8 cellular contexts compared by ENCODE assay signal in the genomic region with DNA sequence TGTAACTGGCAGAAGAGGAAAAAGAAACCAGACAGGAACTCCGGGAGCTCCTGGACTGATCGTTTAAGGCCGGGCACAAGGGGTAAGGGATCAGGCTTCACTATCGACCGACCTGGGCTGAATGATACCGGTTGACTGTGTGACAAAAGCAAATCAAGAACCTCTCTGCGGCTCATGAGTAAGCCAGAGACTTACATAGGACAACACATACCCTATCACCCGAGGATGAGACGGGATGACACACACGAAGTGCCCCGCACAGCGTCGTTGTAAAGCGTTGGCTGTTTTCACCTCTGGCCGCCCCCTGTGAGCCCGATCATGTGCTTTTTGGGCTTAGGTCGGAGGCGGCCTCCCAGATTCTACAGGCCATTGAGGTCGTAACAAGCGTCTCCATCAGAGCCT. TPM values are rescaled to one million over a fixed set of nuclear protein-coding genes. Genes with fewer than 3 reads are reported as not detected.
DNase-seq lines count a peak whose midpoint lies in the region; ATAC-seq and TF ChIP-seq lines count a peak whose summit lies in the region.

No MANE protein-coding gene starts in this region.

- peak overlapping the region; percentile 99 for H3K9ac ChIP-seq in NT2/D1 (ENCODE audit: insufficient read length, low read depth)

- H3K4me1 ChIP-seq in NT2/D1 (ENCODE audit: insufficient read depth, insufficient read length) (peaks cover 13% of the 10 kb centered on the region), gastrocnemius medialis (peaks cover 7 to 18% of the 10 kb centered on the region in 2 donors)

- DNase-seq in AG04449 (ENCODE audit: low read depth, low spot score) (no peak), NT2/D1 (ENCODE audit: low read depth, low spot score) (no peak), germinal center (ENCODE audit: low spot score) (peak; percentile 49), gastrocnemius medialis (no peak), NOMO-1 treated with dmso at 0.1 percent for 144 hours (lab: John Stamatoyannopoulos, UW; ENCODE audit: unreplicated experiment) (no peak), midbrain (lab: John Stamatoyannopoulos, UW) (no peak)
- peak; percentile 45 for DNase-seq in activated effector memory CD4-positive, alpha-beta T cell treated with Interleukin-2 at 50 U/mL for 16 hours

- no peak for TF ChIP-seq POLR2A in gastrocnemius medialis (IDR thresholded peaks at IDR 0.05)

- peak; percentile 7 for ATAC-seq in GM21515 (IDR thresholded peaks at IDR 0.05; ENCODE audit: unreplicated experiment)
- ATAC-seq in gastrocnemius medialis, result no peak

- H3K9me3 ChIP-seq in NT2/D1 (ENCODE audit: insufficient read depth, low read length), result no peaks in the 10 kb centered on the region
- no peaks in the 10 kb centered on the region for H3K9me3 ChIP-seq in gastrocnemius medialis

- H3K27me3 ChIP-seq in NT2/D1 (ENCODE audit: insufficient read depth, insufficient read length) (no peaks in the 10 kb centered on the region), gastrocnemius medialis (peaks cover 10 to 19% (median 16%) of the 10 kb centered on the region in 3 donors)

- in situ Hi-C loops in gastrocnemius medialis (cut with MboI; ENCODE audit: low sequenced_read_pairs in 4 of 4), result no loop called here

- POLR2A ChIA-PET in AG04449 (lab: Yijun Ruan, JAX), result interaction anchor here (1.0 kb wide), 1 partner anchor 20 kb away, joined by 3 read pairs; no protein-coding TSS in a partner anchor

- CTCF ChIA-PET in AG04449 (lab: Yijun Ruan, JAX), result interaction anchor here (1.0 to 7.8 kb wide), 4 partner anchors 14 to 40 kb away, joined by 3 to 48 read pairs (median 22); partner anchors contain the start of gene RAB5IF

- H3K4me3 ChIP-seq in AG04449 (ENCODE audit: low read depth, low read length) (peak overlapping the region; percentile 54), NT2/D1 (ENCODE audit: insufficient read length, low read depth) (peak overlapping the region; percentile 96), gastrocnemius medialis (peak overlapping the region; percentile 68 to 89 (median 72))

- H3K27ac ChIP-seq in gastrocnemius medialis, result peak overlapping the region; percentile 69 to 83 (median 75)

- peaks cover 5% of the 10 kb centered on the region for H3K36me3 ChIP-seq in NT2/D1 (ENCODE audit: insufficient read depth, insufficient read length, low read length)
- H3K36me3 ChIP-seq in gastrocnemius medialis, result no peaks in the 10 kb centered on the region

- TF ChIP-seq CTCF in AG04449 (IDR thresholded peaks at IDR 0.05; ENCODE audit: insufficient read depth, low read length, missing control alignments), result no peak
- TF ChIP-seq CTCF in gastrocnemius medialis (IDR thresholded peaks at IDR 0.05 in 4 of 5, conservative IDR thresholded peaks at IDR 0.05 in 1 of 5), result no peak

- intact Hi-C loops in gastrocnemius medialis (cut with DNase I; ENCODE audit: low total_unique reads), result no loop called here

RNA-seq across cellular contexts. Expression of gene TGIF2, which starts 0.7 kb away (rescaled TPM):
- total RNA-seq in gastrocnemius medialis, result 1 to 10 TPM; 1.4 to 3.9 (median 1.4) TPM

RNA-seq across cellular contexts. Expression of gene MYL9, which starts 31.4 kb away (rescaled TPM):
- 10 to 100 TPM in 3 of 4 donors, 1 to 10 TPM in 1; 7.3 to 59.4 (median 20.8) TPM for total RNA-seq in gastrocnemius medialis

RNA-seq across cellular contexts. Expression of gene RAB5IF, which starts 32.9 kb away (rescaled TPM):
- 100 to 1,000 TPM; 215 to 768 (median 545) TPM for total RNA-seq in gastrocnemius medialis

Comparison
In these comparisons a context has a peak if more than half of its experiments do, and no peak if none do; other contexts are left out.
1. DNase-seq: peak in activated effector memory CD4-positive, alpha-beta T cell treated with Interleukin-2 at 50 U/mL for 16 hours (single experiment) and germinal center (single experiment); none in AG04449 (single experiment), NT2/D1 (single experiment), gastrocnemius medialis (0 of 2), NOMO-1 treated with dmso at 0.1 percent for 144 hours (single experiment) and midbrain (single experiment).
2. Peak in every context shown above with its lines, with median percentiles within 50 percentile points of each other: H3K4me3 ChIP-seq.